In genomic region chr17:78637643-78638042, GRCh38 we compare ENCODE assay signal across 26 cellular contexts.
"Had no signal": no experiment of that assay in that cellular context is flagged by ENCODE, and none has a peak within 500 bp of the region (broad histone marks: within the 10 kb centered on the region; RNA-seq: fewer than 3 reads in every experiment).

No MANE protein-coding gene starts in this region.

- H3K36me3 Mint-ChIP-seq: mesothelial cell of epicardium had no signal

- H3K9me3 ChIP-seq: esophagus squamous epithelium, gastrocnemius medialis, heart right ventricle, left lung, lower lobe of right lung, mucosa of descending colon had no signal

- H3K27me3 Mint-ChIP-seq: effector memory CD8-positive, alpha-beta T cell had no signal

- FAIRE-seq: colon, endometrium, islet of Langerhans, keratinocyte had no signal

- H3K9me3 Mint-ChIP-seq: effector memory CD8-positive, alpha-beta T cell had no signal

- ATAC-seq: effector memory CD8-positive, alpha-beta T cell; esophagus mucosa; gastrocnemius medialis; heart right ventricle; left cardiac atrium; left ventricle myocardium superior; lower lobe of right lung; mucosa of descending colon had no signal

- H3K4me3 Mint-ChIP-seq: effector memory CD8-positive, alpha-beta T cell; endodermal cell; mesothelial cell of epicardium had no signal

- H3K27me3 ChIP-seq: esophagus squamous epithelium, gastrocnemius medialis, heart right ventricle, left lung had no signal

- H3K4me1 ChIP-seq: esophagus squamous epithelium, gastrocnemius medialis, lower lobe of right lung had no signal

- H3K4me1 Mint-ChIP-seq: endodermal cell, mesothelial cell of epicardium had no signal

- H3K36me3 ChIP-seq: esophagus squamous epithelium, gastrocnemius medialis, heart right ventricle, left lung, lower lobe of right lung had no signal

- DNase-seq: effector CD8-positive, alpha-beta T cell; effector memory CD8-positive, alpha-beta T cell; erythroblast; esophagus squamous epithelium; foreskin fibroblast; foreskin melanocyte; gastrocnemius medialis; glutamatergic neuron; head of caudate nucleus; heart right ventricle; hippocampal formation; left cardiac atrium; left ventricle myocardium superior; lower lobe of right lung; mesenchymal stem cell; mucosa of descending colon had no signal

- H3K27ac ChIP-seq: coronary artery, epithelial cell of prostate, esophagus squamous epithelium, gastrocnemius medialis, left lung, lower lobe of right lung had no signal

- H3K27ac Mint-ChIP-seq: effector memory CD8-positive, alpha-beta T cell; endodermal cell; mesothelial cell of epicardium had no signal

- H3K4me3 ChIP-seq: coronary artery, esophagus squamous epithelium, gastrocnemius medialis, heart right ventricle, left lung, lower lobe of right lung, mucosa of descending colon had no signal
